8 cellular contexts compared by ENCODE assay signal in the genomic region with DNA sequence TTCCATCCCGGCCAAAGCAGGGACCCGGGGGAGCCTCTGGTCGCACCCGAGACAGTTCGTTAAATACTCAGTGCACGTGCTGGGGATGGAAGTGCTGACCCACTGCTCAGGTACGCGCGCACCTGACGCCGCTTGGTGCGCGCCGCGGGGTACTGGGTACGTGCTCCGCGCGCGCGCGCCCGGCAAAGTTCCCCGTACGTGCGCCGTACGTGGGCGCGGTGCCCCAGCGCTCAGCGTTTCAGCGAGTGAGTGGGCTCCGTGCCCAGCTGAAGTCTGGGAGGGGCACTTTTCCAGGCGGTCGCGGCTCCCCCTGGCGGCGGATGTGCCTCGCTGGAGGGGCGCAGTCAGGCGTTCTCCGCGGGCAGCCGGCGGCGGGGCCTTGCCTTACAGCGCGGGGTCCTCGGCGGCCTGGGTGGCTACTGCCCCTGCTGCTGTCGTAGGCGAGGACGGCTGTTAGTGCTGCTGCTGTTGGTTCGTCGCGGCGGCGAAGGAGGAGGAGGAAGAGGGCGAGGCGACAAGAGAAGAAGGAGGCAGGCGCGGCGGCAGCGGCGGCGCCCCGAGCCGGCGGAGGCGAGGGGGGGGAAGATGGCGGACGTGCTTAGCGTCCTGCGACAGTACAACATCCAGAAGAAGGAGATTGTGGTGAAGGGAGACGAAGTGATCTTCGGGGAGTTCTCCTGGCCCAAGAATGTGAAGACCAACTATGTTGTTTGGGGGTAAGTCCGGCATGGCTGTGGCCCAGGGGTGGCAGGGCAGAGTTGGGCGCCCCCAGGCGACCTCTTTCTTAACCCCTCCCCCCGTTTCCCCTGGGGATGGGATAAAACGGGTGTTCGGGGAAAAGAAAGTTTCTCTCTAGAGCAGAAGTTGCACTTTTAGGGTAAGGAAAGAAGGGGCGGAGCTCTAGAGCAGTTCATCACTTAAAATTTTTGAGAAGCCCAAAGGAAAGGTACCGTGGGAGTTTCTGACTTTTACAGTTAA. TPM values are rescaled to one million over a fixed set of nuclear protein-coding genes. Genes with fewer than 3 reads are reported as not detected.
DNase-seq lines count a peak whose midpoint lies in the region; ATAC-seq, FAIRE-seq and TF ChIP-seq lines count a peak whose summit lies in the region.

Gene CDC73, plus strand, starts transcription at position 416 of the 978 bp plus-strand sequence. Its CDS starts 170 bp downstream, at position 586.

- peak within 1 kb of the TSS; percentile 79 for H3K27ac ChIP-seq in RWPE2 (ENCODE audit: poor library complexity, severe bottlenecking)

- peak within 1 kb of the TSS; percentile 99 for H3K4me3 Mint-ChIP-seq in activated T-helper 2 cell treated with anti-CD3 and anti-CD28 coated beads, Interferon-gamma antibody, Interleukin-2, Interleukin-4, amounts not matched to agents 10 μg/mL and 5 μg/mL and 100 μg/mL, durations not matched to agents 14 hours and 24 hours and 36 hours (ENCODE audit: low read depth)
- H3K4me3 Mint-ChIP-seq in nephron progenitor cell, result peak within 1 kb of the TSS; percentile 96
- peak within 1 kb of the TSS; percentile 94 for H3K4me3 Mint-ChIP-seq in stimulated activated naive CD8-positive, alpha-beta T cell treated with anti-CD3 and anti-CD28 coated beads, Interleukin-15, amount 100 ng/mL, for 72 hours

- peak within 1 kb of the TSS; percentile 93 for H3K27ac Mint-ChIP-seq in activated T-helper 2 cell treated with anti-CD3 and anti-CD28 coated beads, Interferon-gamma antibody, Interleukin-2, Interleukin-4, amounts not matched to agents 10 μg/mL and 5 μg/mL and 100 μg/mL, durations not matched to agents 14 hours and 24 hours and 36 hours
- peak within 1 kb of the TSS; percentile 98 for H3K27ac Mint-ChIP-seq in nephron progenitor cell
- peak within 1 kb of the TSS; percentile 94 to 95 for H3K27ac Mint-ChIP-seq in stimulated activated naive CD8-positive, alpha-beta T cell treated with anti-CD3 and anti-CD28 coated beads, Interleukin-15, amount 100 ng/mL, for 72 hours

- H3K27me3 Mint-ChIP-seq in activated T-helper 2 cell treated with anti-CD3 and anti-CD28 coated beads, Interferon-gamma antibody, Interleukin-2, Interleukin-4, amounts not matched to agents 10 μg/mL and 5 μg/mL and 100 μg/mL, durations not matched to agents 14 hours and 24 hours and 36 hours (ENCODE audit: low read depth), result peaks cover 8% of the 10 kb centered on the region
- H3K27me3 Mint-ChIP-seq in nephron progenitor cell (ENCODE audit: low read depth, poor library complexity), result peaks cover 15% of the 10 kb centered on the region
- no peaks in the 10 kb centered on the region for H3K27me3 Mint-ChIP-seq in stimulated activated naive CD8-positive, alpha-beta T cell treated with anti-CD3 and anti-CD28 coated beads, Interleukin-15, amount 100 ng/mL, for 72 hours

- H3K9ac ChIP-seq in ES-I3 (ENCODE audit: low read depth, low read length), result peak within 1 kb of the TSS; percentile 98

- H3K9me3 ChIP-seq in ES-I3 (ENCODE audit: control insufficient read depth, insufficient read depth, low read length), result no peaks in the 10 kb centered on the region
- no peaks in the 10 kb centered on the region for H3K9me3 ChIP-seq in RWPE2 (ENCODE audit: severe bottlenecking)

- DNase-seq in H54 (ENCODE audit: insufficient read length, low spot score) (peak; percentile 73), LoVo (ENCODE audit: low spot score) (peak; percentile 97), RWPE2 (ENCODE audit: low spot score) (peak; percentile 97), fibroblast of peridontal ligament (ENCODE audit: extremely low read depth) (peak; percentile 92), nephron progenitor cell (peak; percentile 99)
- DNase-seq in activated T-helper 2 cell treated with anti-CD3 and anti-CD28 coated beads, Interferon-gamma antibody, Interleukin-2, Interleukin-4, amounts not matched to agents 10 μg/mL and 5 μg/mL and 100 μg/mL, durations not matched to agents 14 hours and 24 hours and 36 hours (ENCODE audit: low spot score), result peak; percentile 97
- DNase-seq in stimulated activated naive CD8-positive, alpha-beta T cell treated with anti-CD3 and anti-CD28 coated beads, Interleukin-15, amount 100 ng/mL, for 72 hours, result peak; percentile 99

- TF ChIP-seq POLR2A in H54 (IDR thresholded peaks at IDR 0.05; ENCODE audit: low read depth, low read length), result peak; percentile 96

- peak; percentile 88 for FAIRE-seq in H54 (lab: Jason Lieb, UNC)

- no peaks in the 10 kb centered on the region for H3K27me3 ChIP-seq in RWPE2 (ENCODE audit: insufficient read depth, poor library complexity, severe bottlenecking)

- peak; percentile 92 for TF ChIP-seq CTCF in RWPE2 (IDR thresholded peaks at IDR 0.05; ENCODE audit: poor library complexity, severe bottlenecking)
- TF ChIP-seq CTCF in nephron progenitor cell (IDR thresholded peaks at IDR 0.05), result peak; percentile 94

- H3K9me3 Mint-ChIP-seq in activated T-helper 2 cell treated with anti-CD3 and anti-CD28 coated beads, Interferon-gamma antibody, Interleukin-2, Interleukin-4, amounts not matched to agents 10 μg/mL and 5 μg/mL and 100 μg/mL, durations not matched to agents 14 hours and 24 hours and 36 hours, result no peaks in the 10 kb centered on the region
- no peaks in the 10 kb centered on the region for H3K9me3 Mint-ChIP-seq in nephron progenitor cell
- no peaks in the 10 kb centered on the region for H3K9me3 Mint-ChIP-seq in stimulated activated naive CD8-positive, alpha-beta T cell treated with anti-CD3 and anti-CD28 coated beads, Interleukin-15, amount 100 ng/mL, for 72 hours

- peaks cover 49% of the 10 kb centered on the region for H3K4me1 Mint-ChIP-seq in activated T-helper 2 cell treated with anti-CD3 and anti-CD28 coated beads, Interferon-gamma antibody, Interleukin-2, Interleukin-4, amounts not matched to agents 10 μg/mL and 5 μg/mL and 100 μg/mL, durations not matched to agents 14 hours and 24 hours and 36 hours (ENCODE audit: low read depth)
- H3K4me1 Mint-ChIP-seq in nephron progenitor cell, result peaks cover 28% of the 10 kb centered on the region
- H3K4me1 Mint-ChIP-seq in stimulated activated naive CD8-positive, alpha-beta T cell treated with anti-CD3 and anti-CD28 coated beads, Interleukin-15, amount 100 ng/mL, for 72 hours, result peaks cover 55% of the 10 kb centered on the region

- H3K36me3 Mint-ChIP-seq in activated T-helper 2 cell treated with anti-CD3 and anti-CD28 coated beads, Interferon-gamma antibody, Interleukin-2, Interleukin-4, amounts not matched to agents 10 μg/mL and 5 μg/mL and 100 μg/mL, durations not matched to agents 14 hours and 24 hours and 36 hours (ENCODE audit: low read depth), result peaks cover 30% of the 10 kb centered on the region
- peaks cover 25% of the 10 kb centered on the region for H3K36me3 Mint-ChIP-seq in nephron progenitor cell (ENCODE audit: low read depth)

- 0 out of 2 replicates have a peak, but pooled peaks cover 2% of the 10 kb centered on the region for H3K36me3 ChIP-seq in ES-I3 (ENCODE audit: insufficient read depth, low read length)
- peaks cover 19% of the 10 kb centered on the region for H3K36me3 ChIP-seq in RWPE2 (ENCODE audit: low read depth)

- H3K4me1 ChIP-seq in ES-I3 (ENCODE audit: insufficient read depth, low read length) (no peaks in the 10 kb centered on the region), RWPE2 (ENCODE audit: insufficient read depth, poor library complexity, severe bottlenecking) (peaks cover 13% of the 10 kb centered on the region)

- intact Hi-C loops in activated T-helper 2 cell treated with anti-CD3 and anti-CD28 coated beads, Interferon-gamma antibody, Interleukin-2, Interleukin-4, amounts not matched to agents 10 μg/mL and 5 μg/mL and 100 μg/mL, durations not matched to agents 14 hours and 24 hours and 36 hours (cut with micrococcal nuclease), result loop anchor here (1.0 to 10.0 kb wide), 5 partner anchors 17 to 577 kb away; partner anchors contain the start of genes GLRX2, RGS2, RO60 and UCHL5

- H3K4me3 ChIP-seq in RWPE2 (ENCODE audit: severe bottlenecking), result peak within 1 kb of the TSS; percentile 69

- ATAC-seq in RWPE2 (ENCODE audit: low read depth), result peak; percentile 95
- peak; percentile 98 for ATAC-seq in stimulated activated naive CD8-positive, alpha-beta T cell treated with anti-CD3 and anti-CD28 coated beads, Interleukin-15, amount 100 ng/mL, for 72 hours

RNA-seq across cellular contexts. Expression of gene CDC73, which starts in this region (rescaled TPM):
- total RNA-seq in activated T-helper 2 cell treated with anti-CD3 and anti-CD28 coated beads, Interferon-gamma antibody, Interleukin-2, Interleukin-4, amounts not matched to agents 10 μg/mL and 5 μg/mL and 100 μg/mL, durations not matched to agents 14 hours and 24 hours and 36 hours, result 47.0 and 53.3 TPM in 2 replicates

Comparison
In these comparisons a context has a peak if more than half of its experiments do, and no peak if none do; other contexts are left out.
1. Peak in every context shown above with its lines: DNase-seq, ATAC-seq, H3K4me3 ChIP-seq and H3K27ac ChIP-seq.